Comparison of ENCODE assay signal across 8 cellular contexts in genomic region chr16:83781-84615, GRCh38. TPM values are rescaled to one million over a fixed set of nuclear protein-coding genes. Genes with fewer than 3 reads are reported as not detected.
DNase-seq lines count a peak whose midpoint lies in the region; ATAC-seq and TF ChIP-seq lines count a peak whose summit lies in the region.

No MANE protein-coding gene starts in this region.

- no peak overlapping the region for H3K14ac ChIP-seq in H9 (ENCODE audit: insufficient read depth, low read length)

- H3K4me2 ChIP-seq in H9 (ENCODE audit: insufficient read depth, insufficient read length, low read length) (no peak overlapping the region), PC-3 (ENCODE audit: low read length) (peak overlapping the region; percentile 34; the same call in 1 of the 2 replicates)

- H3K27me3 Mint-ChIP-seq in H9 (ENCODE audit: low read depth) (no peaks in the 10 kb centered on the region; the same call in 1 of the 2 replicates), endothelial cell (ENCODE audit: unreplicated experiment) (peaks cover 6% of the 10 kb centered on the region)

- no peaks in the 10 kb centered on the region for H3F3A ChIP-seq in PC-3 (ENCODE audit: low read length, unreplicated experiment)

- DNase-seq in H9 (no peak), PC-3 (no peak), endothelial cell (ENCODE audit: low spot score) (no peak), NCI-H1694 (lab: John Stamatoyannopoulos, UW) (no peak)

- H3K56ac ChIP-seq in H9 (ENCODE audit: insufficient read length, low read depth, low read length): no peak overlapping the region

- H3K4me3 Mint-ChIP-seq in H9: peak overlapping the region in 1 of 2 experiments; percentile 18; a peak in 1 of 5 replicates
- peak overlapping the region; percentile 74 for H3K4me3 Mint-ChIP-seq in endothelial cell (ENCODE audit: unreplicated experiment)

- TF ChIP-seq CTCF in H9 (conservative IDR thresholded peaks at IDR 0.05) (no peak), PC-3 (conservative IDR thresholded peaks at IDR 0.05; ENCODE audit: low read depth, low read length) (no peak), endothelial cell (IDR thresholded peaks at IDR 0.05; ENCODE audit: unreplicated experiment) (no peak)

- H3K27ac Mint-ChIP-seq in H9: peak overlapping the region in 2 of 3 experiments; percentile 34 to 77; a peak in 4 of 7 replicates
- peak overlapping the region; percentile 55 for H3K27ac Mint-ChIP-seq in endothelial cell (ENCODE audit: unreplicated experiment)

- H2BK120ac ChIP-seq in H9 (ENCODE audit: low read depth, low read length, poor library complexity, severe bottlenecking): no peak overlapping the region

- intact Hi-C loops in PC-3 (cut with micrococcal nuclease): no loop called here

- H4K8ac ChIP-seq in H9 (replicated peaks; ENCODE audit: insufficient read length, low read depth, low read length): no peak overlapping the region

- peaks cover 2% of the 10 kb centered on the region for H3K23me2 ChIP-seq in H9 (ENCODE audit: insufficient read length, low read depth, low read length, poor library complexity, severe bottlenecking)

- H3K79me1 ChIP-seq in H9 (ENCODE audit: insufficient read depth, low read depth, low read length, poor library complexity, severe bottlenecking): no peaks in the 10 kb centered on the region

- H3K9me2 ChIP-seq in PC-3 (replicated peaks; ENCODE audit: low read length): no peaks in the 10 kb centered on the region

- no TSS peak for BruUV-seq in PC-3 (replicated peaks; lab: Mats Ljungman, UMichigan)

- CTCF ChIA-PET in PC-3 (lab: Charles Lee): interaction anchor here (0.5 kb wide), 1 partner anchor 13 kb away, joined by 3 read pairs; no protein-coding TSS in a partner anchor

- no peak overlapping the region for H2AK5ac ChIP-seq in H9 (ENCODE audit: insufficient read length, low read length)

- H3K23ac ChIP-seq in H9 (ENCODE audit: insufficient read length, low read depth, low read length): no peak overlapping the region

- H3K9me3 Mint-ChIP-seq in H9 (no peaks in the 10 kb centered on the region), endothelial cell (ENCODE audit: unreplicated experiment) (no peaks in the 10 kb centered on the region)

- H3K4me3 ChIP-seq in PC-3 (ENCODE audit: low read length) (no peak overlapping the region), skin epidermis (no peak overlapping the region)

- no CpG with 5 or more reads among the region's 21 CpGs for WGBS in H9 (ENCODE audit: extremely low coverage, insufficient read length, low lambda C conversion rate)

- H4K91ac ChIP-seq in H9 (ENCODE audit: insufficient read length, low read depth, low read length): no peak overlapping the region

- H2AFZ ChIP-seq in H9 (ENCODE audit: low read length): no peak overlapping the region
- H2AFZ ChIP-seq in PC-3 (ENCODE audit: low read length): no peak overlapping the region

- no peak overlapping the region for H3T11ph ChIP-seq in H9 (ENCODE audit: low read length)

- H3K4me1 Mint-ChIP-seq in H9 (peaks cover 8% of the 10 kb centered on the region in 2 experiments), endothelial cell (ENCODE audit: unreplicated experiment) (peaks cover 17% of the 10 kb centered on the region)

- no peak overlapping the region for H2BK20ac ChIP-seq in H9 (ENCODE audit: low read depth, low read length, poor library complexity, severe bottlenecking)

- H3K27me3 ChIP-seq in H9 (ENCODE audit: insufficient read depth, low read length) (no peaks in the 10 kb centered on the region), PC-3 (ENCODE audit: low read length) (no peaks in the 10 kb centered on the region)

- H3K9ac ChIP-seq in H9 (ENCODE audit: extremely low read depth, insufficient read length, low read length): no peak overlapping the region
- H3K9ac ChIP-seq in PC-3 (ENCODE audit: low read length): no peak overlapping the region

- H3K9me3 ChIP-seq in H9 (ENCODE audit: control insufficient read depth, low read depth, low read length) (no peaks in the 10 kb centered on the region), PC-3 (ENCODE audit: low read length) (no peaks in the 10 kb centered on the region)

- ATAC-seq in PC-3: peak; percentile 8; the same call in 1 of the 2 replicates
- no peak for ATAC-seq in GM18867 (IDR thresholded peaks at IDR 0.05; ENCODE audit: unreplicated experiment)
- no peak for ATAC-seq in GM18907 (IDR thresholded peaks at IDR 0.05; ENCODE audit: unreplicated experiment)
- no peak for ATAC-seq in GM19452 (IDR thresholded peaks at IDR 0.05; ENCODE audit: unreplicated experiment)

- H3K27ac ChIP-seq in H9 (ENCODE audit: insufficient read length, low read depth, low read length) (no peak overlapping the region), PC-3 (ENCODE audit: low read length) (peak overlapping the region; percentile 71), skin epidermis (peak overlapping the region in 20 of 21 experiments; percentile 19 to 79 (median 52))

- H4K5ac ChIP-seq in H9 (ENCODE audit: insufficient read length, low read depth, low read length): no peak overlapping the region

- no peaks in the 10 kb centered on the region; the same call in 1 of the 2 replicates for H3K36me3 ChIP-seq in PC-3 (ENCODE audit: low read depth, low read length)

- H3K4ac ChIP-seq in H9 (ENCODE audit: low read depth, low read length): no peak overlapping the region

- no peak overlapping the region for H2BK12ac ChIP-seq in H9 (ENCODE audit: insufficient read length, low read depth, low read length)

- H3K79me2 ChIP-seq in H9 (ENCODE audit: insufficient read depth, low read length): no peaks in the 10 kb centered on the region
- peaks cover 3% of the 10 kb centered on the region; the same call in 1 of the 2 replicates for H3K79me2 ChIP-seq in PC-3 (ENCODE audit: low read length)

- no peak overlapping the region for H2BK15ac ChIP-seq in H9 (ENCODE audit: low read depth, low read length)

- POLR2A ChIA-PET in PC-3 (lab: Charles Lee; ENCODE audit: unreplicated experiment): no interaction called here

- H4K20me1 ChIP-seq in H9 (ENCODE audit: control insufficient read depth, insufficient read depth, insufficient read length) (peaks cover 5% of the 10 kb centered on the region), PC-3 (ENCODE audit: low read length) (peaks cover 10% of the 10 kb centered on the region; the same call in 1 of the 2 replicates)

- H3K4me1 ChIP-seq in H9 (ENCODE audit: insufficient read depth, low read length) (no peaks in the 10 kb centered on the region), PC-3 (ENCODE audit: insufficient read depth, low read length) (peaks cover 20% of the 10 kb centered on the region)

- H3K36me3 Mint-ChIP-seq in H9 (ENCODE audit: insufficient read depth in 1 of 3, low read depth in 3 of 3) (peaks cover 8 to 49% (median 37%) of the 10 kb centered on the region in 3 experiments; a peak in 6 of 7 replicates), endothelial cell (ENCODE audit: low read depth, unreplicated experiment) (peaks cover 8% of the 10 kb centered on the region)

- no peak overlapping the region for H2BK5ac ChIP-seq in H9 (ENCODE audit: insufficient read length, low read length)

- no peak overlapping the region for H3K18ac ChIP-seq in H9 (ENCODE audit: insufficient read length, low read depth, low read length)

RNA-seq across cellular contexts. Expression of gene MPG, which starts 6.0 kb away (rescaled TPM):
- total RNA-seq in H9 (2021): 39.1 and 41.7 TPM in 2 replicates
- 147 and 175 TPM in 2 replicates for total RNA-seq in PC-3 (2014; rRNA removed)
- 38.6 TPM for total RNA-seq in endothelial cell (ENCODE audit: unreplicated experiment)

RNA-seq across cellular contexts. Expression of gene RHBDF1, which starts 11.6 kb away (rescaled TPM):
- total RNA-seq in H9 (2021): 34.6 and 35.7 TPM in 2 replicates
- total RNA-seq in PC-3 (2014; rRNA removed): 23.3 and 26.3 TPM in 2 replicates
- total RNA-seq in endothelial cell (ENCODE audit: unreplicated experiment): 60.7 TPM

RNA-seq across cellular contexts. Expression of gene SNRNP25, which starts 30.4 kb away (rescaled TPM):
- total RNA-seq in H9 (2021): 75.3 and 78.5 TPM in 2 replicates
- 45.8 and 62.2 TPM in 2 replicates for total RNA-seq in PC-3 (2014; rRNA removed)
- 30.6 TPM for total RNA-seq in endothelial cell (ENCODE audit: unreplicated experiment)

RNA-seq across cellular contexts. Expression of gene POLR3K, which starts 30.6 kb away (rescaled TPM):
- total RNA-seq in H9 (2021) (53.6 and 56.6 TPM in 2 replicates), PC-3 (2014; rRNA removed) (20.3 and 30.2 TPM in 2 replicates), endothelial cell (ENCODE audit: unreplicated experiment) (11.9 TPM)

RNA-seq across cellular contexts. Expression of gene NPRL3, which starts 54.5 kb away (rescaled TPM):
- total RNA-seq in H9 (2021) (36.9 and 37.1 TPM in 2 replicates), PC-3 (2014; rRNA removed) (14.9 and 22.2 TPM in 2 replicates), endothelial cell (ENCODE audit: unreplicated experiment) (39.1 TPM)
